Comparison of ENCODE assay signal across 25 cellular contexts in genomic region chr10:44196008-44196320, GRCh38.
DNase-seq lines count a peak whose midpoint lies in the region; ATAC-seq, FAIRE-seq and TF ChIP-seq lines count a peak whose summit lies in the region.
"Had no signal": no experiment of that assay in that cellular context is flagged by ENCODE, and none has a peak within 500 bp of the region (broad histone marks: within the 10 kb centered on the region; RNA-seq: fewer than 3 reads in every experiment).

No MANE protein-coding gene starts in this region.

- H3K4me1 ChIP-seq in A549 (peaks cover 17% of the 10 kb centered on the region), BLaER1 (peaks cover 11% of the 10 kb centered on the region), rectal smooth muscle tissue (ENCODE audit: control insufficient read depth, insufficient read depth, low read length) (peaks cover 9% of the 10 kb centered on the region)

- H3K9me3 Mint-ChIP-seq in immature natural killer cell, result no peaks in the 10 kb centered on the region

- ATAC-seq in A549 (no peak), HG03175 (IDR thresholded peaks at IDR 0.05; ENCODE audit: unreplicated experiment) (no peak)

- H3K4me2 ChIP-seq in A549 (peak overlapping the region; percentile 50), BLaER1 (peak overlapping the region; percentile 39; the same call in 1 of the 2 replicates)

- TF ChIP-seq EP300 in A549 (IDR thresholded peaks at IDR 0.05), result no peak

- H3K4me3 ChIP-seq in A549 (no peak overlapping the region), BLaER1 (no peak overlapping the region), rectal smooth muscle tissue (ENCODE audit: low read length) (no peak overlapping the region)
- H3K4me3 ChIP-seq: Peyer's patch, SJCRH30 had no signal

- peaks cover 0 to 4% (median 1%) of the 10 kb centered on the region in 3 donors for H3K27me3 Mint-ChIP-seq in immature natural killer cell (ENCODE audit: low read depth in 3 of 3)
- H3K27me3 Mint-ChIP-seq: IgD-negative memory B cell had no signal

- H3K27ac ChIP-seq in A549 (peak overlapping the region; percentile 44 to 64; a peak in 4 of 6 replicates), BLaER1 (no peak overlapping the region), rectal smooth muscle tissue (ENCODE audit: low read depth, low read length) (peak overlapping the region; percentile 7)
- H3K27ac ChIP-seq: Peyer's patch had no signal

- H3K27me3 ChIP-seq in BLaER1 (no peaks in the 10 kb centered on the region), rectal smooth muscle tissue (ENCODE audit: control insufficient read depth, insufficient read depth, low read length) (no peaks in the 10 kb centered on the region)
- H3K27me3 ChIP-seq: Peyer's patch, SJCRH30 had no signal

- no peak for FAIRE-seq in A549 (lab: Jason Lieb, UNC)
- FAIRE-seq: G401.6, H1, HTR-8/SVneo had no signal

- CTCF ChIA-PET in A549 (lab: Yijun Ruan, JAX), result interaction anchor here (2.2 kb wide), 1 partner anchor 10 kb away, joined by 6 read pairs; no protein-coding TSS in a partner anchor

- H3K27ac Mint-ChIP-seq in immature natural killer cell, result no peak overlapping the region
- H3K27ac Mint-ChIP-seq: CD8-positive, alpha-beta memory T cell; IgD-negative memory B cell had no signal

- TF ChIP-seq CTCF in A549 (IDR thresholded peaks at IDR 0.05), result no peak

- no peaks in the 10 kb centered on the region for H3K4me1 Mint-ChIP-seq in immature natural killer cell
- H3K4me1 Mint-ChIP-seq: CD8-positive, alpha-beta memory T cell; IgD-negative memory B cell had no signal

- no peak for TF ChIP-seq RAD21 in A549 (conservative IDR thresholded peaks at IDR 0.05 in 1 of 2, IDR thresholded peaks at IDR 0.05 in 1 of 2)

- no peaks in the 10 kb centered on the region for H3K36me3 ChIP-seq in BLaER1
- H3K36me3 ChIP-seq in rectal smooth muscle tissue (ENCODE audit: control insufficient read depth, insufficient read depth, low read length), result no peaks in the 10 kb centered on the region
- H3K36me3 ChIP-seq: Peyer's patch, SJCRH30 had no signal

- POLR2A ChIA-PET in A549 (lab: Yijun Ruan, JAX), result interaction anchor here (0.5 kb wide), 1 partner anchor 790 kb away, joined by 3 read pairs; no protein-coding TSS in a partner anchor

- peaks cover 0 to 4% (median 0%) of the 10 kb centered on the region in 3 donors for H3K36me3 Mint-ChIP-seq in immature natural killer cell
- H3K36me3 Mint-ChIP-seq: IgD-negative memory B cell had no signal

- 4% methylated on average over 2 of the region's 2 CpGs for WGBS in A549 (ENCODE audit: missing lambda C conversion rate)

- no peak overlapping the region for H3K4me3 Mint-ChIP-seq in immature natural killer cell
- H3K4me3 Mint-ChIP-seq: CD8-positive, alpha-beta memory T cell; IgD-negative memory B cell had no signal

- DNase-seq in A549 (ENCODE audit: low read depth in 1 of 2, low spot score in 1 of 2) (no peak), islet precursor cell (peak; percentile 39), Kasumi-1 (lab: John Stamatoyannopoulos, UW) (no peak), NCI-H510A treated with DMSO at 0.1 percent for 48 hours (lab: John Stamatoyannopoulos, UW) (no peak), immature natural killer cell (no peak)
- DNase-seq: C1 segment of cervical spinal cord; Calu3; CD8-positive, alpha-beta memory T cell; DMS153; NCI-H1105 treated with DMSO at 0.1 percent for 48 hours; NCI-H1694; NCI-H2081; NCI-H2171; NCI-H345; NCI-H524 treated with DMSO at 0.1 percent for 48 hours; NCI-H82 had no signal

- H3K9me3 ChIP-seq in A549 (no peaks in the 10 kb centered on the region), BLaER1 (no peaks in the 10 kb centered on the region)
- H3K9me3 ChIP-seq: Peyer's patch, SJCRH30 had no signal

- no peaks in the 10 kb centered on the region for H4K20me1 ChIP-seq in BLaER1

- H3K9ac ChIP-seq in BLaER1, result no peak overlapping the region
- no peak overlapping the region for H3K9ac ChIP-seq in rectal smooth muscle tissue (ENCODE audit: low read length)

- no peak for TF ChIP-seq POLR2A in A549 (IDR thresholded peaks at IDR 0.05; ENCODE audit: low read length)

TF ChIP-seq in A549, 52 proteins besides CTCF, POLR2A, EP300 and RAD21:
- TF ChIP-seq GATA3 (IDR thresholded peaks at IDR 0.05; ENCODE audit: borderline replicate concordance) (no peak), NPAS2 (CRISPR knock-in tag; IDR thresholded peaks at IDR 0.05; ENCODE audit: borderline replicate concordance) (no peak), ESRRA (IDR thresholded peaks at IDR 0.05; ENCODE audit: borderline replicate concordance, low read length) (no peak), HES2 (IDR thresholded peaks at IDR 0.05) (no peak), HDAC2 (IDR thresholded peaks at IDR 0.05) (no peak), TFCP2L1 (CRISPR knock-in tag; IDR thresholded peaks at IDR 0.05) (no peak), FOSL2 (IDR thresholded peaks at IDR 0.05) (no peak), FOSL2 (CRISPR knock-in tag; IDR thresholded peaks at IDR 0.05) (no peak), HEYL (CRISPR knock-in tag; IDR thresholded peaks at IDR 0.05) (no peak), SREBF2 (IDR thresholded peaks at IDR 0.05) (no peak), HOXB5 (CRISPR knock-in tag; IDR thresholded peaks at IDR 0.05) (no peak), KDM5A (IDR thresholded peaks at IDR 0.05) (no peak), NFE2L2 (conservative IDR thresholded peaks at IDR 0.05; ENCODE audit: low read length) (no peak), ZFP36 (IDR thresholded peaks at IDR 0.05; ENCODE audit: borderline replicate concordance, partially characterized antibody) (no peak)
- TF ChIP-seq, protein P1, sequence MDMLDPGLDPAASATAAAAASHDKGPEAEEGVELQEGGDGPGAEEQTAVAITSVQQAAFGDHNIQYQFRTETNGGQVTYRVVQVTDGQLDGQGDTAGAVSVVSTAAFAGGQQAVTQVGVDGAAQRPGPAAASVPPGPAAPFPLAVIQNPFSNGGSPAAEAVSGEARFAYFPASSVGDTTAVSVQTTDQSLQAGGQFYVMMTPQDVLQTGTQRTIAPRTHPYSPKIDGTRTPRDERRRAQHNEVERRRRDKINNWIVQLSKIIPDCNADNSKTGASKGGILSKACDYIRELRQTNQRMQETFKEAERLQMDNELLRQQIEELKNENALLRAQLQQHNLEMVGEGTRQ (IDR thresholded peaks at IDR 0.05), result no peak
- TF ChIP-seq, protein P2, sequence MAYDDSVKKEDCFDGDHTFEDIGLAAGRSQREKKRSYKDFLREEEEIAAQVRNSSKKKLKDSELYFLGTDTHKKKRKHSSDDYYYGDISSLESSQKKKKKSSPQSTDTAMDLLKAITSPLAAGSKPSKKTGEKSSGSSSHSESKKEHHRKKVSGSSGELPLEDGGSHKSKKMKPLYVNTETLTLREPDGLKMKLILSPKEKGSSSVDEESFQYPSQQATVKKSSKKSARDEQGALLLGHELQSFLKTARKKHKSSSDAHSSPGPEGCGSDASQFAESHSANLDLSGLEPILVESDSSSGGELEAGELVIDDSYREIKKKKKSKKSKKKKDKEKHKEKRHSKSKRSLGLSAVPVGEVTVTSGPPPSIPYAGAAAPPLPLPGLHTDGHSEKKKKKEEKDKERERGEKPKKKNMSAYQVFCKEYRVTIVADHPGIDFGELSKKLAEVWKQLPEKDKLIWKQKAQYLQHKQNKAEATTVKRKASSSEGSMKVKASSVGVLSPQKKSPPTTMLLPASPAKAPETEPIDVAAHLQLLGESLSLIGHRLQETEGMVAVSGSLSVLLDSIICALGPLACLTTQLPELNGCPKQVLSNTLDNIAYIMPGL (CRISPR knock-in tag; IDR thresholded peaks at IDR 0.05; ENCODE audit: borderline replicate concordance), result no peak
